In genomic region chr16:30609002-30609927, GRCh38 we compare ENCODE assay signal across 1 cellular context.
TF ChIP-seq lines count a peak whose summit lies in the region.

No MANE protein-coding gene starts in this region.

TF ChIP-seq in K562, 482 proteins besides CTCF, POLR2A, EP300 and RAD21 (continued from another document and continues in another):
- TF ChIP-seq, protein P1, sequence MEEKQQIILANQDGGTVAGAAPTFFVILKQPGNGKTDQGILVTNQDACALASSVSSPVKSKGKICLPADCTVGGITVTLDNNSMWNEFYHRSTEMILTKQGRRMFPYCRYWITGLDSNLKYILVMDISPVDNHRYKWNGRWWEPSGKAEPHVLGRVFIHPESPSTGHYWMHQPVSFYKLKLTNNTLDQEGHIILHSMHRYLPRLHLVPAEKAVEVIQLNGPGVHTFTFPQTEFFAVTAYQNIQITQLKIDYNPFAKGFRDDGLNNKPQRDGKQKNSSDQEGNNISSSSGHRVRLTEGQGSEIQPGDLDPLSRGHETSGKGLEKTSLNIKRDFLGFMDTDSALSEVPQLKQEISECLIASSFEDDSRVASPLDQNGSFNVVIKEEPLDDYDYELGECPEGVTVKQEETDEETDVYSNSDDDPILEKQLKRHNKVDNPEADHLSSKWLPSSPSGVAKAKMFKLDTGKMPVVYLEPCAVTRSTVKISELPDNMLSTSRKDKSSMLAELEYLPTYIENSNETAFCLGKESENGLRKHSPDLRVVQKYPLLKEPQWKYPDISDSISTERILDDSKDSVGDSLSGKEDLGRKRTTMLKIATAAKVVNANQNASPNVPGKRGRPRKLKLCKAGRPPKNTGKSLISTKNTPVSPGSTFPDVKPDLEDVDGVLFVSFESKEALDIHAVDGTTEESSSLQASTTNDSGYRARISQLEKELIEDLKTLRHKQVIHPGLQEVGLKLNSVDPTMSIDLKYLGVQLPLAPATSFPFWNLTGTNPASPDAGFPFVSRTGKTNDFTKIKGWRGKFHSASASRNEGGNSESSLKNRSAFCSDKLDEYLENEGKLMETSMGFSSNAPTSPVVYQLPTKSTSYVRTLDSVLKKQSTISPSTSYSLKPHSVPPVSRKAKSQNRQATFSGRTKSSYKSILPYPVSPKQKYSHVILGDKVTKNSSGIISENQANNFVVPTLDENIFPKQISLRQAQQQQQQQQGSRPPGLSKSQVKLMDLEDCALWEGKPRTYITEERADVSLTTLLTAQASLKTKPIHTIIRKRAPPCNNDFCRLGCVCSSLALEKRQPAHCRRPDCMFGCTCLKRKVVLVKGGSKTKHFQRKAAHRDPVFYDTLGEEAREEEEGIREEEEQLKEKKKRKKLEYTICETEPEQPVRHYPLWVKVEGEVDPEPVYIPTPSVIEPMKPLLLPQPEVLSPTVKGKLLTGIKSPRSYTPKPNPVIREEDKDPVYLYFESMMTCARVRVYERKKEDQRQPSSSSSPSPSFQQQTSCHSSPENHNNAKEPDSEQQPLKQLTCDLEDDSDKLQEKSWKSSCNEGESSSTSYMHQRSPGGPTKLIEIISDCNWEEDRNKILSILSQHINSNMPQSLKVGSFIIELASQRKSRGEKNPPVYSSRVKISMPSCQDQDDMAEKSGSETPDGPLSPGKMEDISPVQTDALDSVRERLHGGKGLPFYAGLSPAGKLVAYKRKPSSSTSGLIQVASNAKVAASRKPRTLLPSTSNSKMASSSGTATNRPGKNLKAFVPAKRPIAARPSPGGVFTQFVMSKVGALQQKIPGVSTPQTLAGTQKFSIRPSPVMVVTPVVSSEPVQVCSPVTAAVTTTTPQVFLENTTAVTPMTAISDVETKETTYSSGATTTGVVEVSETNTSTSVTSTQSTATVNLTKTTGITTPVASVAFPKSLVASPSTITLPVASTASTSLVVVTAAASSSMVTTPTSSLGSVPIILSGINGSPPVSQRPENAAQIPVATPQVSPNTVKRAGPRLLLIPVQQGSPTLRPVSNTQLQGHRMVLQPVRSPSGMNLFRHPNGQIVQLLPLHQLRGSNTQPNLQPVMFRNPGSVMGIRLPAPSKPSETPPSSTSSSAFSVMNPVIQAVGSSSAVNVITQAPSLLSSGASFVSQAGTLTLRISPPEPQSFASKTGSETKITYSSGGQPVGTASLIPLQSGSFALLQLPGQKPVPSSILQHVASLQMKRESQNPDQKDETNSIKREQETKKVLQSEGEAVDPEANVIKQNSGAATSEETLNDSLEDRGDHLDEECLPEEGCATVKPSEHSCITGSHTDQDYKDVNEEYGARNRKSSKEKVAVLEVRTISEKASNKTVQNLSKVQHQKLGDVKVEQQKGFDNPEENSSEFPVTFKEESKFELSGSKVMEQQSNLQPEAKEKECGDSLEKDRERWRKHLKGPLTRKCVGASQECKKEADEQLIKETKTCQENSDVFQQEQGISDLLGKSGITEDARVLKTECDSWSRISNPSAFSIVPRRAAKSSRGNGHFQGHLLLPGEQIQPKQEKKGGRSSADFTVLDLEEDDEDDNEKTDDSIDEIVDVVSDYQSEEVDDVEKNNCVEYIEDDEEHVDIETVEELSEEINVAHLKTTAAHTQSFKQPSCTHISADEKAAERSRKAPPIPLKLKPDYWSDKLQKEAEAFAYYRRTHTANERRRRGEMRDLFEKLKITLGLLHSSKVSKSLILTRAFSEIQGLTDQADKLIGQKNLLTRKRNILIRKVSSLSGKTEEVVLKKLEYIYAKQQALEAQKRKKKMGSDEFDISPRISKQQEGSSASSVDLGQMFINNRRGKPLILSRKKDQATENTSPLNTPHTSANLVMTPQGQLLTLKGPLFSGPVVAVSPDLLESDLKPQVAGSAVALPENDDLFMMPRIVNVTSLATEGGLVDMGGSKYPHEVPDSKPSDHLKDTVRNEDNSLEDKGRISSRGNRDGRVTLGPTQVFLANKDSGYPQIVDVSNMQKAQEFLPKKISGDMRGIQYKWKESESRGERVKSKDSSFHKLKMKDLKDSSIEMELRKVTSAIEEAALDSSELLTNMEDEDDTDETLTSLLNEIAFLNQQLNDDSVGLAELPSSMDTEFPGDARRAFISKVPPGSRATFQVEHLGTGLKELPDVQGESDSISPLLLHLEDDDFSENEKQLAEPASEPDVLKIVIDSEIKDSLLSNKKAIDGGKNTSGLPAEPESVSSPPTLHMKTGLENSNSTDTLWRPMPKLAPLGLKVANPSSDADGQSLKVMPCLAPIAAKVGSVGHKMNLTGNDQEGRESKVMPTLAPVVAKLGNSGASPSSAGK (IDR thresholded peaks at IDR 0.05): peak; percentile 33; the same call in 1 of the 2 replicates
- TF ChIP-seq RERE (CRISPR knock-in tag; IDR thresholded peaks at IDR 0.05; ENCODE audit: borderline replicate concordance) (no peak), ZNF384 (IDR thresholded peaks at IDR 0.05; ENCODE audit: low read depth, low read length) (no peak), ZKSCAN1 (IDR thresholded peaks at IDR 0.05; ENCODE audit: low read depth, low read length) (no peak), SIN3A (IDR thresholded peaks at IDR 0.05; ENCODE audit: borderline replicate concordance in 2 of 2, control insufficient read depth in 1 of 2, low read depth in 2 of 2, low read length in 2 of 2) (no peak), KDM4B (IDR thresholded peaks at IDR 0.05; ENCODE audit: borderline replicate concordance in 2 of 2, low read depth in 1 of 2) (no peak), SP2 (IDR thresholded peaks at IDR 0.05; ENCODE audit: extremely low read depth, low read depth, low read length, poor library complexity, severe bottlenecking) (no peak), SNRNP70 (optimal IDR thresholded peaks at IDR 0.05; ENCODE audit: low read depth, low read length) (no peak), NR2C2 (CRISPR knock-in tag; IDR thresholded peaks at IDR 0.05) (0 out of 2 replicates have a peak, but pooled peaks have one; percentile 36), NR2C2 (tag; IDR thresholded peaks at IDR 0.05) (no peak), ZFP91 (CRISPR knock-in tag; IDR thresholded peaks at IDR 0.05) (peak; percentile 19; the same call in 1 of the 2 replicates), TGIF2 (CRISPR knock-in tag; IDR thresholded peaks at IDR 0.05) (no peak), WHSC1 (IDR thresholded peaks at IDR 0.05; ENCODE audit: low read length) (no peak), BDP1 (IDR thresholded peaks at IDR 0.05; ENCODE audit: insufficient read depth, insufficient read length) (no peak), THAP7 (CRISPR knock-in tag; IDR thresholded peaks at IDR 0.05) (no peak), SAFB (IDR thresholded peaks at IDR 0.05; ENCODE audit: borderline replicate concordance, low read depth, low read length) (peak; percentile 42; the same call in 1 of the 2 replicates), MBD2 (IDR thresholded peaks at IDR 0.05; ENCODE audit: borderline replicate concordance, low read depth) (no peak), ZNF197 (CRISPR knock-in tag; IDR thresholded peaks at IDR 0.05; ENCODE audit: low read depth) (no peak), THAP12 (CRISPR knock-in tag; IDR thresholded peaks at IDR 0.05) (0 out of 2 replicates have a peak, but pooled peaks have one; percentile 34), BRD4 (IDR thresholded peaks at IDR 0.05) (no peak), SRSF3 (IDR thresholded peaks at IDR 0.05; ENCODE audit: insufficient read depth, low read length) (no peak), NFYB (IDR thresholded peaks at IDR 0.05; ENCODE audit: extremely low read depth, insufficient read length) (no peak), JUN (IDR thresholded peaks at IDR 0.05; ENCODE audit: borderline replicate concordance, low read depth, low read length) (no peak), JUN (CRISPR knock-in tag; IDR thresholded peaks at IDR 0.05; ENCODE audit: borderline replicate concordance) (no peak), TFAP4 (CRISPR knock-in tag; IDR thresholded peaks at IDR 0.05; ENCODE audit: borderline replicate concordance) (no peak), IRF9 (tag; IDR thresholded peaks at IDR 0.05) (no peak), ZNF347 (CRISPR knock-in tag; IDR thresholded peaks at IDR 0.05; ENCODE audit: low read depth) (no peak), BCOR (IDR thresholded peaks at IDR 0.05) (no peak), HMGN3 (IDR thresholded peaks at IDR 0.05; ENCODE audit: borderline replicate concordance, extremely low read depth, insufficient read length, low read depth, low read length) (peak; percentile 60)
- TF ChIP-seq, protein P2, sequence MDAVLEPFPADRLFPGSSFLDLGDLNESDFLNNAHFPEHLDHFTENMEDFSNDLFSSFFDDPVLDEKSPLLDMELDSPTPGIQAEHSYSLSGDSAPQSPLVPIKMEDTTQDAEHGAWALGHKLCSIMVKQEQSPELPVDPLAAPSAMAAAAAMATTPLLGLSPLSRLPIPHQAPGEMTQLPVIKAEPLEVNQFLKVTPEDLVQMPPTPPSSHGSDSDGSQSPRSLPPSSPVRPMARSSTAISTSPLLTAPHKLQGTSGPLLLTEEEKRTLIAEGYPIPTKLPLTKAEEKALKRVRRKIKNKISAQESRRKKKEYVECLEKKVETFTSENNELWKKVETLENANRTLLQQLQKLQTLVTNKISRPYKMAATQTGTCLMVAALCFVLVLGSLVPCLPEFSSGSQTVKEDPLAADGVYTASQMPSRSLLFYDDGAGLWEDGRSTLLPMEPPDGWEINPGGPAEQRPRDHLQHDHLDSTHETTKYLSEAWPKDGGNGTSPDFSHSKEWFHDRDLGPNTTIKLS (IDR thresholded peaks at IDR 0.05; ENCODE audit: borderline replicate concordance, low read depth): no peak
